In the genomic region with DNA sequence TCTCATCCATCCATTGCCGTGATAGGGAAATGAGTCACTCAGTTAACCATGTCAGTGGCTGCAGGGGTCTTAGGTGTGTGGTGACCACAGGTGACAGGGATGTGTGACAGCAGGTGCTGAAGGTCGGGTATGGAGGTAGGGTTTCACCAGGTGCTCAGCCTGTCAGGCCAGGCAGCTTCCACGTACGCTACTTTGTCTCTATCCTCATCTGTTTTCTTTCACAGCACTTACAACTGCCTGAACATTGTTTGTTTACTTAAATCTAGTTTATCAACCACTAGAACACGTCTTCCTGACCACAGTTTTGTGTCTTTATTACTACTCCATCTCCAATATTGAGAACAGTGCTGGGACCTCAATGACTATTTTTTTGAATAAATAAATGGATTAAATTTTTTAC, we compare ENCODE assay signal across 12 cellular contexts.
"Had no signal": no experiment of that assay in that cellular context is flagged by ENCODE, and none has a peak within 500 bp of the region (broad histone marks: within the 10 kb centered on the region; RNA-seq: fewer than 3 reads in every experiment).

No MANE protein-coding gene starts in this region.

- H3K36me3 Mint-ChIP-seq: immature natural killer cell had no signal

- DNase-seq: activated CD4-positive, alpha-beta T cell treated with anti-CD3 and anti-CD28 coated beads for 48 hours; activated T-cell treated with anti-CD3 and anti-CD28 coated beads, Interleukin-2, amount 50 U/mL, for 72 hours; esophagus squamous epithelium; foreskin fibroblast; glutamatergic neuron; immature natural killer cell; naive thymus-derived CD8-positive, alpha-beta T cell; posterior cingulate gyrus; stimulated activated CD4-positive, alpha-beta T cell treated with anti-CD3 and anti-CD28 coated beads, Interleukin-4, amount 100 ng/mL, for 4 hours had no signal

- H3K9me3 Mint-ChIP-seq: immature natural killer cell had no signal

- ATAC-seq: naive thymus-derived CD8-positive, alpha-beta T cell had no signal

- H3K4me3 Mint-ChIP-seq: activated T-cell treated with anti-CD3 and anti-CD28 coated beads, Interleukin-2, amount 50 U/mL, for 72 hours; immature natural killer cell had no signal

- H3K9me3 ChIP-seq: ascending aorta, esophagus squamous epithelium, neutrophil, tibial nerve had no signal

- H3K27ac Mint-ChIP-seq: activated T-cell treated with anti-CD3 and anti-CD28 coated beads, Interleukin-2, amount 50 U/mL, for 72 hours; immature natural killer cell had no signal
